Comparison of ENCODE assay signal across 2 cellular contexts in the genomic region with DNA sequence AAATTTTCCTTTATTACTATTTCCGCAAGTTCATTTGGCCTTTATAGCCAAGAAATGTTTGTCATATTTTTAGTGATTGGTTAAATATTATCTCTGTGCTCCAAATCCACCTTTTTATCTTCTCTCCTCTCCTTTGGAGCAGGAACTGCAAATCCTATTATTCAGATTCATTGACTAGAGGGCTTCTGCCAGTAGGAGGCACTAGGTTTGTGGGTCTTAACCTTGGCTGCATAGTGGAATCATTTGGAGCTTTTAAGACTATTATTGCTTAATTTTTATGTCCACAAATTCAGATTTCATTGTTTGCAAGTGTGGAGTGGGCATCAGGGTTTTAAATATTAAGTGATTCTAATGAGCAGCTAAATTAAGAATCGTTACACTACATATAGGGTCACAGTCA.
TF ChIP-seq lines count a peak whose summit lies in the region.

No MANE protein-coding gene starts in this region.

TF ChIP-seq in SK-N-SH, 30 proteins besides CTCF, POLR2A, EP300 and RAD21 (continued from another document):
- TF ChIP-seq POLR2AphosphoS5 (IDR thresholded peaks at IDR 0.05; ENCODE audit: low read depth, low read length) (no peak), MEF2A (IDR thresholded peaks at IDR 0.05; ENCODE audit: borderline replicate concordance, low read depth) (no peak), FOSL2 (IDR thresholded peaks at IDR 0.05; ENCODE audit: borderline replicate concordance, low read depth) (no peak), SIN3A (IDR thresholded peaks at IDR 0.05; ENCODE audit: borderline replicate concordance, low read depth, low read length) (no peak), MXI1 (IDR thresholded peaks at IDR 0.05; ENCODE audit: low read depth, low read length) (no peak), GABPA (IDR thresholded peaks at IDR 0.05; ENCODE audit: low read depth) (no peak), JUND (IDR thresholded peaks at IDR 0.05) (no peak), NFIC (IDR thresholded peaks at IDR 0.05; ENCODE audit: borderline replicate concordance) (no peak), SMC3 (IDR thresholded peaks at IDR 0.05; ENCODE audit: low read depth, low read length) (no peak), YY1 (IDR thresholded peaks at IDR 0.05; ENCODE audit: low read depth) (no peak), ELF1 (IDR thresholded peaks at IDR 0.05) (no peak), RCOR1 (IDR thresholded peaks at IDR 0.05; ENCODE audit: low read length) (no peak), EZH2phosphoT487 (IDR thresholded peaks at IDR 0.05; ENCODE audit: borderline replicate concordance, low read depth) (no peak), GATA2 (CRISPR knock-in tag; IDR thresholded peaks at IDR 0.05) (no peak)
- TF ChIP-seq, protein P1, sequence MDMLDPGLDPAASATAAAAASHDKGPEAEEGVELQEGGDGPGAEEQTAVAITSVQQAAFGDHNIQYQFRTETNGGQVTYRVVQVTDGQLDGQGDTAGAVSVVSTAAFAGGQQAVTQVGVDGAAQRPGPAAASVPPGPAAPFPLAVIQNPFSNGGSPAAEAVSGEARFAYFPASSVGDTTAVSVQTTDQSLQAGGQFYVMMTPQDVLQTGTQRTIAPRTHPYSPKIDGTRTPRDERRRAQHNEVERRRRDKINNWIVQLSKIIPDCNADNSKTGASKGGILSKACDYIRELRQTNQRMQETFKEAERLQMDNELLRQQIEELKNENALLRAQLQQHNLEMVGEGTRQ (IDR thresholded peaks at IDR 0.05; ENCODE audit: borderline replicate concordance, low read depth, low read length): no peak
- TF ChIP-seq, protein P2, sequence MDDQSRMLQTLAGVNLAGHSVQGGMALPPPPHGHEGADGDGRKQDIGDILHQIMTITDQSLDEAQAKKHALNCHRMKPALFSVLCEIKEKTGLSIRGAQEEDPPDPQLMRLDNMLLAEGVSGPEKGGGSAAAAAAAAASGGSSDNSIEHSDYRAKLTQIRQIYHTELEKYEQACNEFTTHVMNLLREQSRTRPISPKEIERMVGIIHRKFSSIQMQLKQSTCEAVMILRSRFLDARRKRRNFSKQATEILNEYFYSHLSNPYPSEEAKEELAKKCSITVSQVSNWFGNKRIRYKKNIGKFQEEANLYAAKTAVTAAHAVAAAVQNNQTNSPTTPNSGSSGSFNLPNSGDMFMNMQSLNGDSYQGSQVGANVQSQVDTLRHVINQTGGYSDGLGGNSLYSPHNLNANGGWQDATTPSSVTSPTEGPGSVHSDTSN (IDR thresholded peaks at IDR 0.05): no peak
- TF ChIP-seq, protein P3, sequence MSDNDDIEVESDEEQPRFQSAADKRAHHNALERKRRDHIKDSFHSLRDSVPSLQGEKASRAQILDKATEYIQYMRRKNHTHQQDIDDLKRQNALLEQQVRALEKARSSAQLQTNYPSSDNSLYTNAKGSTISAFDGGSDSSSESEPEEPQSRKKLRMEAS (IDR thresholded peaks at IDR 0.05; ENCODE audit: low read depth): no peak
- TF ChIP-seq, protein P4, sequence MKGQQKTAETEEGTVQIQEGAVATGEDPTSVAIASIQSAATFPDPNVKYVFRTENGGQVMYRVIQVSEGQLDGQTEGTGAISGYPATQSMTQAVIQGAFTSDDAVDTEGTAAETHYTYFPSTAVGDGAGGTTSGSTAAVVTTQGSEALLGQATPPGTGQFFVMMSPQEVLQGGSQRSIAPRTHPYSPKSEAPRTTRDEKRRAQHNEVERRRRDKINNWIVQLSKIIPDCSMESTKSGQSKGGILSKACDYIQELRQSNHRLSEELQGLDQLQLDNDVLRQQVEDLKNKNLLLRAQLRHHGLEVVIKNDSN (IDR thresholded peaks at IDR 0.05; ENCODE audit: borderline replicate concordance, low read depth): no peak

TF ChIP-seq in SK-N-SH treated with all-trans-retinoic acid at 6 μM for 48 hours, 23 proteins besides CTCF, POLR2A, EP300 and RAD21 (continued from another document):
- TF ChIP-seq, protein P5, sequence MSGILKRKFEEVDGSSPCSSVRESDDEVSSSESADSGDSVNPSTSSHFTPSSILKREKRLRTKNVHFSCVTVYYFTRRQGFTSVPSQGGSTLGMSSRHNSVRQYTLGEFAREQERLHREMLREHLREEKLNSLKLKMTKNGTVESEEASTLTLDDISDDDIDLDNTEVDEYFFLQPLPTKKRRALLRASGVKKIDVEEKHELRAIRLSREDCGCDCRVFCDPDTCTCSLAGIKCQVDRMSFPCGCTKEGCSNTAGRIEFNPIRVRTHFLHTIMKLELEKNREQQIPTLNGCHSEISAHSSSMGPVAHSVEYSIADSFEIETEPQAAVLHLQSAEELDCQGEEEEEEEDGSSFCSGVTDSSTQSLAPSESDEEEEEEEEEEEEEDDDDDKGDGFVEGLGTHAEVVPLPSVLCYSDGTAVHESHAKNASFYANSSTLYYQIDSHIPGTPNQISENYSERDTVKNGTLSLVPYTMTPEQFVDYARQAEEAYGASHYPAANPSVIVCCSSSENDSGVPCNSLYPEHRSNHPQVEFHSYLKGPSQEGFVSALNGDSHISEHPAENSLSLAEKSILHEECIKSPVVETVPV (CRISPR knock-in tag; IDR thresholded peaks at IDR 0.05): no peak
- TF ChIP-seq OSR1 (CRISPR knock-in tag; IDR thresholded peaks at IDR 0.05) (no peak), CSDC2 (CRISPR knock-in tag; IDR thresholded peaks at IDR 0.05) (no peak), ARNTL (CRISPR knock-in tag; IDR thresholded peaks at IDR 0.05; ENCODE audit: borderline replicate concordance, low read depth) (no peak), ZC3H10 (CRISPR knock-in tag; IDR thresholded peaks at IDR 0.05) (no peak)
